27 cellular contexts compared by ENCODE assay signal in the genomic region with DNA sequence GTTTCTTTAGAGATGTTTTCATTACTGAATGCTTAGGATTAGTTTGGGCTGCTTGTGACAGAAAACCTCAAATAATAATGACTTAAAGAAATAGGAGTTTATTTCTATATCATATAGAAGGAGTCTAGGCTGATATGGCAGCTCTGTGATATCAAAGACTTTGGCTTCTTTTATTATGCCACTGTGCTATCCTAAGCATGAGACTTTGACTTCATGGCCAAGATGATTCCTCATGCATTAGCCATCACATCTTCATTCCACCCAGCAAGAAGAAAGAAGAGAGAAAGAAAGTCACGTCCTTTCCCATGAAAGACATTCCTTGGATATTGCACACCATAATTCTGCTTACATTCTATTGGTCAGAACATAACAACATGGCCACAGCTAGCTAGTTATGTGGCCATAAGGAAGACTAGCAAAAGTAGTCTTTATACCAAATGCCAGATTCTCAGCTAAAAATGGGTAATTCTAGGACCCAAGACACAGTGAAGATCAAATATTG.
"Had no signal": no experiment of that assay in that cellular context is flagged by ENCODE, and none has a peak within 500 bp of the region (broad histone marks: within the 10 kb centered on the region; RNA-seq: fewer than 3 reads in every experiment).

No MANE protein-coding gene starts in this region.

- H3K27ac Mint-ChIP-seq: activated CD8-positive, alpha-beta T cell treated with anti-CD3 and anti-CD28 coated beads, Interleukin-2, amount 10 ng/mL, durations not matched to agents 7 days and 5 days; activated naive CD4-positive, alpha-beta T cell treated with anti-CD3 and anti-CD28 coated beads, Interleukin-2, amount 50 U/mL, for 24 hours; activated T-helper 1 cell treated with anti-CD3 and anti-CD28 coated beads, Interleukin-12 subunit alpha, Interleukin-12 subunit beta, Interleukin-2, Interleukin-4 antibody, amounts not matched to agents 30 ng/mL and 10 ng/mL and 1 ng/mL, durations not matched to agents 14 hours and 24 hours and 36 hours; natural killer cell; T-helper 2 cell treated with Interferon-gamma antibody and Interleukin-4, amounts not matched to agents 5 μg/mL and 100 μg/mL, for 36 hours had no signal

- H3K36me3 Mint-ChIP-seq: activated naive CD4-positive, alpha-beta T cell treated with anti-CD3 and anti-CD28 coated beads, Interleukin-2, amount 50 U/mL, for 24 hours; natural killer cell had no signal

- H3K4me3 Mint-ChIP-seq: activated CD8-positive, alpha-beta T cell treated with anti-CD3 and anti-CD28 coated beads, Interleukin-2, amount 10 ng/mL, durations not matched to agents 7 days and 5 days; activated naive CD4-positive, alpha-beta T cell treated with anti-CD3 and anti-CD28 coated beads, Interleukin-2, amount 50 U/mL, for 24 hours; activated T-helper 1 cell treated with anti-CD3 and anti-CD28 coated beads, Interleukin-12 subunit alpha, Interleukin-12 subunit beta, Interleukin-2, Interleukin-4 antibody, amounts not matched to agents 30 ng/mL and 10 ng/mL and 1 ng/mL, durations not matched to agents 14 hours and 24 hours and 36 hours; natural killer cell; T-helper 2 cell treated with Interferon-gamma antibody and Interleukin-4, amounts not matched to agents 5 μg/mL and 100 μg/mL, for 36 hours; type B pancreatic cell had no signal

- H3K4me2 ChIP-seq: hepatocyte had no signal

- H2AFZ ChIP-seq: hepatocyte had no signal

- H3K4me1 Mint-ChIP-seq: activated naive CD4-positive, alpha-beta T cell treated with anti-CD3 and anti-CD28 coated beads, Interleukin-2, amount 50 U/mL, for 24 hours; natural killer cell had no signal

- H3K36me3 ChIP-seq: ovary, right atrium auricular region, vagina had no signal

- H3K27me3 ChIP-seq: hepatocyte, ovary, right atrium auricular region, testis, vagina had no signal

- DNase-seq: activated CD4-positive, alpha-beta T cell treated with anti-CD3 and anti-CD28 coated beads for 1 hour; activated CD4-positive, alpha-beta T cell treated with anti-CD3 and anti-CD28 coated beads, Interleukin-2, amount 50 U/mL, for 1 hour; activated CD8-positive, alpha-beta T cell treated with anti-CD3 and anti-CD28 coated beads, Interleukin-2, amount 10 ng/mL, durations not matched to agents 7 days and 5 days; activated gamma-delta T cell; anterior cingulate cortex; central memory CD4-positive, alpha-beta T cell; dermis blood vessel endothelial cell; effector CD8-positive, alpha-beta T cell; erythroblast; foreskin melanocyte; left ventricle myocardium superior; mammary epithelial cell; midbrain; natural killer cell; ovary; psoas muscle; stimulated activated CD8-positive, alpha-beta memory T cell treated with anti-CD3 and anti-CD28 coated beads, Interleukin-4, amount 100 ng/mL, for 48 hours; stimulated activated naive CD4-positive, alpha-beta T cell; testis had no signal

- H3K9me3 ChIP-seq: ovary, psoas muscle, right atrium auricular region, testis, vagina had no signal

- H3K27ac ChIP-seq: hepatocyte, ovary, psoas muscle, right atrium auricular region, skin epidermis, testis, vagina had no signal

- H3K4me3 ChIP-seq: hepatocyte, ovary, psoas muscle, right atrium auricular region, skin epidermis, testis, vagina had no signal

- H3K27me3 Mint-ChIP-seq: activated naive CD4-positive, alpha-beta T cell treated with anti-CD3 and anti-CD28 coated beads, Interleukin-2, amount 50 U/mL, for 24 hours; type B pancreatic cell had no signal

- H3K9me3 Mint-ChIP-seq: activated naive CD4-positive, alpha-beta T cell treated with anti-CD3 and anti-CD28 coated beads, Interleukin-2, amount 50 U/mL, for 24 hours; activated T-helper 1 cell treated with anti-CD3 and anti-CD28 coated beads, Interleukin-12 subunit alpha, Interleukin-12 subunit beta, Interleukin-2, Interleukin-4 antibody, amounts not matched to agents 30 ng/mL and 10 ng/mL and 1 ng/mL, durations not matched to agents 14 hours and 24 hours and 36 hours; natural killer cell; T-helper 2 cell treated with Interferon-gamma antibody and Interleukin-4, amounts not matched to agents 5 μg/mL and 100 μg/mL, for 36 hours; type B pancreatic cell had no signal
